23 cellular contexts compared by ENCODE assay signal in genomic region chr16:19497181-19497580, GRCh38.
"Had no signal": no experiment of that assay in that cellular context is flagged by ENCODE, and none has a peak within 500 bp of the region (broad histone marks: within the 10 kb centered on the region; RNA-seq: fewer than 3 reads in every experiment).

No MANE protein-coding gene starts in this region.

- FAIRE-seq: endothelial cell of umbilical vein, keratinocyte had no signal

- DNase-seq: activated CD4-positive, alpha-beta memory T cell treated with anti-CD3 and anti-CD28 coated beads for 36 hours; activated CD4-positive, alpha-beta T cell treated with anti-CD3 and anti-CD28 coated beads, Interleukin-2, amount 10 ng/mL, durations not matched to agents 24 days and 14 days; activated CD8-positive, alpha-beta memory T cell treated with anti-CD3 and anti-CD28 coated beads, Interleukin-2, amount 50 U/mL, for 4 hours; activated effector memory CD4-positive, alpha-beta T cell treated with anti-CD3 and anti-CD28 coated beads, Interleukin-2, amount 50 U/mL, for 16 hours; activated naive CD4-positive, alpha-beta T cell treated with anti-CD3 and anti-CD28 coated beads, Interleukin-2, amount 50 U/mL, for 16 hours; activated T-cell treated with anti-CD3 and anti-CD28 coated beads, Interleukin-2, amount 50 U/mL, for 1 hour; amygdala; caudate nucleus; cortex of kidney; hippocampal formation; left cardiac atrium; left ventricle myocardium superior; mesendoderm; natural killer cell; ovary; retina; stimulated activated CD4-positive, alpha-beta T cell treated with anti-CD3 and anti-CD28 coated beads, Interleukin-12 subunit alpha, Interleukin-12 subunit beta, amount 100 ng/mL, for 4 hours; stimulated activated CD4-positive, alpha-beta T cell treated with anti-CD3 and anti-CD28 coated beads, Interleukin-4, amount 100 ng/mL, for 24 hours; T-helper 9 cell; uterus; WERI-Rb-1 had no signal
